In genomic region chr2:28000287-28000686, GRCh38 we compare ENCODE assay signal across 23 cellular contexts.
"Had no signal": no experiment of that assay in that cellular context is flagged by ENCODE, and none has a peak within 500 bp of the region (broad histone marks: within the 10 kb centered on the region; RNA-seq: fewer than 3 reads in every experiment).

No MANE protein-coding gene starts in this region.

- H3K4me3 Mint-ChIP-seq: mesothelial cell of epicardium, naive B cell, nephron, neural crest cell had no signal

- H3K27ac Mint-ChIP-seq: mesothelial cell of epicardium, nephron had no signal

- DNase-seq: islet precursor cell; left ventricle myocardium inferior; mesendoderm; naive B cell; nucleus accumbens; pancreas; posterior cingulate gyrus; retina; right cardiac atrium; stimulated activated CD4-positive, alpha-beta T cell treated with anti-CD3 and anti-CD28 coated beads, Interleukin-12 subunit alpha, Interleukin-12 subunit beta, amount 100 ng/mL, for 4 hours; stimulated activated CD4-positive, alpha-beta T cell treated with anti-CD3 and anti-CD28 coated beads, Interleukin-15, amount 100 ng/mL, for 24 hours; stimulated activated CD4-positive, alpha-beta T cell treated with anti-CD3 and anti-CD28 coated beads, Interleukin-2, amount 100 ng/mL, for 24 hours; stimulated activated CD4-positive, alpha-beta T cell treated with anti-CD3 and anti-CD28 coated beads, Interleukin-4, amount 100 ng/mL, for 1 hour; stimulated activated naive CD4-positive, alpha-beta T cell; stomach; testis; thyroid gland; transverse colon; upper lobe of left lung had no signal

- H3K27me3 Mint-ChIP-seq: naive B cell had no signal

- ATAC-seq: pancreas, right cardiac atrium, sciatic nerve had no signal

- H3K4me1 Mint-ChIP-seq: mesothelial cell of epicardium, neural crest cell had no signal
